Comparison of ENCODE assay signal across 1 cellular context in the genomic region with DNA sequence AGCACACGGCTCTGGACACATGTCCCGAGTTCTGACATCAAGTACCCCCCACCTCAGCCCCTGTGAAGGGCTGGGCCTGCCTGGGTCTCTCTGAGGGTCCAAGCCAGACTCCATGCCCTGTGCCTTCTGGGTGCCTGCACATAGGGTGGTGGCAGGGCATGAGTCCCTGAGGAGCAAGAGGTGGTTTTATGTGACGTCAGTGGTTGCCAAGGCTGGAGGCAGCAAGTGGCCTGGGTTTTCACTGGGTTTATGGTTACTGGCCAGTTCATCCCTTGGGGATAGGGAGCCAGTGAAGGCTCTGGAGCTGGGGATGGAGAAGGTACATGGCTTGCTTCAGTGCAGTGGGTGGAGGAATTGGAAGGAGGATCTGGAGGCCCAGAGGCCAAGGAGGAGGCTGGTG.
TF ChIP-seq lines count a peak whose summit lies in the region.

No MANE protein-coding gene starts in this region.

TF ChIP-seq in K562, 482 proteins besides CTCF, POLR2A, EP300 and RAD21:
- TF ChIP-seq RFX5 (IDR thresholded peaks at IDR 0.05; ENCODE audit: low read depth, low read length), result peak; percentile 82
- TF ChIP-seq, protein P1, sequence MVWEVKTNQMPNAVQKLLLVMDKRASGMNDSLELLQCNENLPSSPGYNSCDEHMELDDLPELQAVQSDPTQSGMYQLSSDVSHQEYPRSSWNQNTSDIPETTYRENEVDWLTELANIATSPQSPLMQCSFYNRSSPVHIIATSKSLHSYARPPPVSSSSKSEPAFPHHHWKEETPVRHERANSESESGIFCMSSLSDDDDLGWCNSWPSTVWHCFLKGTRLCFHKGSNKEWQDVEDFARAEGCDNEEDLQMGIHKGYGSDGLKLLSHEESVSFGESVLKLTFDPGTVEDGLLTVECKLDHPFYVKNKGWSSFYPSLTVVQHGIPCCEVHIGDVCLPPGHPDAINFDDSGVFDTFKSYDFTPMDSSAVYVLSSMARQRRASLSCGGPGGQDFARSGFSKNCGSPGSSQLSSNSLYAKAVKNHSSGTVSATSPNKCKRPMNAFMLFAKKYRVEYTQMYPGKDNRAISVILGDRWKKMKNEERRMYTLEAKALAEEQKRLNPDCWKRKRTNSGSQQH (CRISPR knock-in tag; IDR thresholded peaks at IDR 0.05), result no peak
